ENCODE assay signal across 8 cellular contexts in the genomic region with DNA sequence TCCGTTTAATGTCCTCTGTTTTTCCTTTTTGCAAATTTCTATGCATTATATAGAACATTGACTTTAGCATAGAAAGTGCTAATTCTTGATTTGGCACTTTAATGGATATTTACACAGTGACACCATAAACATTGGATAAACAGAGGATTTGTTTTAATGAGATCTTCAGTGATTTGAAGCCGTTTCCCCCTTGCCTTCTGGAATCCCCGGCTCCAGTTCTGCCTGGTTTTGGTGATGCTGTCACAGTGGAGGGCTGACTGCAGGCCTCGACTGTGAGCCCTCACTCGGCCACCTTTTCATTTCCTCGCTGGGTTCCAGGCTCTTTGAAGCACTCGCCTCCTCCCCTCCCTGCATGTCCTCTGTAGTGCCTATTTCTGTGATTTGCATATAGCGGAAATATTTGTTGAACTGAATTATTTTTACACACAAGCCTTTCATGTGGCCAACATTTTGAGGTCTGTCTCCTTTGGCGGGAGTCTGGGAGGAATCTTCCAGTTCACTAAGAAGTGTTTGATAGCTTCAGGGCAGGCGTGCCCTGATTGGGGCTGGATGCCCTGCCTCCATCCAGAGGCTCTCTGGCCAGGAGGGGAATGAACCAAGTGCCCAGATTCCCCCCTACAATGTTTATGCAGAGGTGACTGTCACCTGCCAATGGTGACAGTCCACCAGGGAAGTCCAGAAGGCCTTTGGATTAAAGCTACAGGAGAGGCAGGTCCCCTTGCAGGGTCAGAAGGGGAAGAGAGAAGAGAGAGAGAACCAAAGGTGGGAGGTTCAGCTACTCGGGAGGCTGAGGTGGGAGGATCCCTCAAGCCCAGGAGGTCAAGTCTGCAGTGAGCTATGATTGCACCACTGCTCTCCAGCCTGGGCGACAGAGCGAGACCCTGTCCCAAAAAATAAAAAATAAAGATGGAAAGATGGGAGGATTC.
DNase-seq lines count a peak whose midpoint lies in the region; ATAC-seq and TF ChIP-seq lines count a peak whose summit lies in the region.

No MANE protein-coding gene starts in this region.

- H3K36me3 ChIP-seq in thyroid gland, result no peaks in the 10 kb centered on the region

- peak; percentile 64 for ATAC-seq in HG02885 (IDR thresholded peaks at IDR 0.05; ENCODE audit: poor library complexity, unreplicated experiment)
- ATAC-seq in GM21717 (IDR thresholded peaks at IDR 0.05; ENCODE audit: unreplicated experiment), result no peak

- H3K4me3 ChIP-seq in thyroid gland (replicated peaks in 1 of 3), result no peak overlapping the region

- no peak for DNase-seq in activated naive CD4-positive, alpha-beta T cell (lab: John Stamatoyannopoulos, UW)
- peak; percentile 9 for DNase-seq in central memory CD4-positive, alpha-beta T cell
- DNase-seq in thyroid gland (no peak), NCI-H146 (lab: John Stamatoyannopoulos, UW) (no peak), HuH-7.5 (ENCODE audit: low spot score) (no peak)

- no peaks in the 10 kb centered on the region for H3K27me3 ChIP-seq in thyroid gland

- H3K4me1 Mint-ChIP-seq in activated naive CD4-positive, alpha-beta T cell treated with anti-CD3 and anti-CD28 coated beads, Interleukin-2, amount 50 U/mL, for 24 hours, result peaks cover 45% of the 10 kb centered on the region

- peak overlapping the region; percentile 53 for H3K4me3 Mint-ChIP-seq in activated naive CD4-positive, alpha-beta T cell treated with anti-CD3 and anti-CD28 coated beads, Interleukin-2, amount 50 U/mL, for 24 hours

- peak overlapping the region; percentile 38 for H3K27ac Mint-ChIP-seq in activated naive CD4-positive, alpha-beta T cell treated with anti-CD3 and anti-CD28 coated beads, Interleukin-2, amount 50 U/mL, for 24 hours

- no peaks in the 10 kb centered on the region for H3K36me3 Mint-ChIP-seq in activated naive CD4-positive, alpha-beta T cell treated with anti-CD3 and anti-CD28 coated beads, Interleukin-2, amount 50 U/mL, for 24 hours

- no peaks in the 10 kb centered on the region for H3K9me3 ChIP-seq in thyroid gland

- 86% methylated on average over 13 of the region's 13 CpGs for WGBS in thyroid gland, 2 donors

- TF ChIP-seq POLR2A in thyroid gland (IDR thresholded peaks at IDR 0.05), result no peak

- H3K4me1 ChIP-seq in thyroid gland, result peaks cover 38 to 65% of the 10 kb centered on the region in 2 donors

- no peaks in the 10 kb centered on the region for H3K9me3 Mint-ChIP-seq in activated naive CD4-positive, alpha-beta T cell treated with anti-CD3 and anti-CD28 coated beads, Interleukin-2, amount 50 U/mL, for 24 hours

- intact Hi-C loops in thyroid gland (cut with DNase I), result no loop called here

- H3K27ac ChIP-seq in thyroid gland, result peak overlapping the region; percentile 5 to 57 (median 50)

- H3K27me3 Mint-ChIP-seq in activated naive CD4-positive, alpha-beta T cell treated with anti-CD3 and anti-CD28 coated beads, Interleukin-2, amount 50 U/mL, for 24 hours, result no peaks in the 10 kb centered on the region

- TF ChIP-seq CTCF in thyroid gland (IDR thresholded peaks at IDR 0.05), result no peak
